ENCODE assay signal across 8 cellular contexts in genomic region chr10:69056129-69056528, GRCh38. TPM values are rescaled to one million over a fixed set of nuclear protein-coding genes. Genes with fewer than 3 reads are reported as not detected.
DNase-seq lines count a peak whose midpoint lies in the region; ATAC-seq and TF ChIP-seq lines count a peak whose summit lies in the region.

No MANE protein-coding gene starts in this region.

- peak; percentile 50 for DNase-seq in SKM-1 (lab: John Stamatoyannopoulos, UW; ENCODE audit: unreplicated experiment)
- DNase-seq in left ventricle myocardium superior: peak; percentile 42
- DNase-seq in stimulated activated effector memory CD8-positive, alpha-beta T cell treated with anti-CD3 and anti-CD28 coated beads, Interleukin-12 subunit alpha, Interleukin-12 subunit beta, amount 100 ng/mL, for 72 hours (ENCODE audit: low spot score in 2 of 2): no peak
- DNase-seq in amniotic stem cell (lab: John Stamatoyannopoulos, UW): no peak
- no peak for DNase-seq in OCI-M1 (lab: John Stamatoyannopoulos, UW)
- no peak for DNase-seq in HEK293T (ENCODE audit: extremely low spot score)

- intact Hi-C loops in left ventricle myocardium superior (cut with micrococcal nuclease): no loop called here

- peak overlapping the region; percentile 68 for H3K4me3 Mint-ChIP-seq in stimulated activated effector memory CD8-positive, alpha-beta T cell treated with anti-CD3 and anti-CD28 coated beads, Interleukin-12 subunit alpha, Interleukin-12 subunit beta, amount 100 ng/mL, for 72 hours

- H3K4me1 Mint-ChIP-seq in stimulated activated effector memory CD8-positive, alpha-beta T cell treated with anti-CD3 and anti-CD28 coated beads, Interleukin-12 subunit alpha, Interleukin-12 subunit beta, amount 100 ng/mL, for 72 hours: peaks cover 58% of the 10 kb centered on the region

- ATAC-seq in GM18909 (IDR thresholded peaks at IDR 0.05; ENCODE audit: poor library complexity, unreplicated experiment): peak; percentile 45
- ATAC-seq in left ventricle myocardium superior: peak; percentile 49
- ATAC-seq in stimulated activated effector memory CD8-positive, alpha-beta T cell treated with anti-CD3 and anti-CD28 coated beads, Interleukin-12 subunit alpha, Interleukin-12 subunit beta, amount 100 ng/mL, for 72 hours: peak; percentile 60
- ATAC-seq in GM18502 (IDR thresholded peaks at IDR 0.05; ENCODE audit: poor library complexity, unreplicated experiment): no peak

- peaks cover 7% of the 10 kb centered on the region for H3K36me3 Mint-ChIP-seq in stimulated activated effector memory CD8-positive, alpha-beta T cell treated with anti-CD3 and anti-CD28 coated beads, Interleukin-12 subunit alpha, Interleukin-12 subunit beta, amount 100 ng/mL, for 72 hours

- peak overlapping the region; percentile 93 for H3K27ac Mint-ChIP-seq in stimulated activated effector memory CD8-positive, alpha-beta T cell treated with anti-CD3 and anti-CD28 coated beads, Interleukin-12 subunit alpha, Interleukin-12 subunit beta, amount 100 ng/mL, for 72 hours

- POLR2A ChIA-PET in HEK293T (lab: Yijun Ruan, JAX): no interaction called here

- H3K9me3 Mint-ChIP-seq in stimulated activated effector memory CD8-positive, alpha-beta T cell treated with anti-CD3 and anti-CD28 coated beads, Interleukin-12 subunit alpha, Interleukin-12 subunit beta, amount 100 ng/mL, for 72 hours: no peaks in the 10 kb centered on the region

- CTCF ChIA-PET in HEK293T (lab: Yijun Ruan, JAX): interaction anchor here (1.1 kb wide), 1 partner anchor 9 kb away, joined by 5 read pairs; no protein-coding TSS in a partner anchor

TF ChIP-seq in HEK293T, 16 proteins besides CTCF, POLR2A, EP300 and RAD21:
- no peak for TF ChIP-seq HDGF (IDR thresholded peaks at IDR 0.05; ENCODE audit: borderline replicate concordance)
- TF ChIP-seq SUZ12 (IDR thresholded peaks at IDR 0.05): no peak
- no peak for TF ChIP-seq BHLHE40 (IDR thresholded peaks at IDR 0.05; ENCODE audit: borderline replicate concordance)
- no peak for TF ChIP-seq CTBP1 (IDR thresholded peaks at IDR 0.05; ENCODE audit: borderline replicate concordance)
TF ChIP-seq in HEK293T: peak in this region for 0.

RNA-seq across cellular contexts. Expression of gene SRGN, which starts 31.8 kb away (rescaled TPM):
- 42.8 TPM for total RNA-seq in left ventricle myocardium superior

Comparison
In these comparisons a context has a peak if more than half of its experiments do, and no peak if none do; other contexts are left out.
1. DNase-seq: peak in SKM-1 (single experiment) and left ventricle myocardium superior (single experiment); none in stimulated activated effector memory CD8-positive, alpha-beta T cell treated with anti-CD3 and anti-CD28 coated beads, Interleukin-12 subunit alpha, Interleukin-12 subunit beta, amount 100 ng/mL, for 72 hours (0 of 2), amniotic stem cell (single experiment), OCI-M1 (single experiment) and HEK293T (single experiment).